In the genomic region with DNA sequence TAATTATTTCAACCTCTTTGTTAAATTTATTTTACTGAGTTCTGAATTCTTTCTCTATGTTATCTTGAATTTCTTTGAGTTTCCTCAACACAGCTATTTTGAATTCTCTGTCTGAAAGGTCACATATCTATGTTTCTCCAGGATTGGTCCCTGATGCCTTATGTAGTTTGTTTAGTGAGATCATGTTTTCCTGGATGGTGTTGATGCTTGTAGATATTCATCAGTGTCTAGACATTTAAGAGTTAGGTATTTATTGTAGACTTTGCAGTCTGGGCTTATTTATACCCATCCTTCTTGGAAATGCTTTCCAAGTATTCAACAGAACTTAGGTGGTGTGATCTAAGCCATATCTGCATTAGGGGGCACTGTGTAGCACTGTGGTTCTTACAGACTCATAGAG, we compare ENCODE assay signal across 36 cellular contexts.
"Had no signal": no experiment of that assay in that cellular context is flagged by ENCODE, and none has a peak within 500 bp of the region (broad histone marks: within the 10 kb centered on the region; RNA-seq: fewer than 3 reads in every experiment).

No MANE protein-coding gene starts in this region.

- H3K9me3 ChIP-seq: MG63 had no signal

- H3K4me3 ChIP-seq: MG63 had no signal

- H3K27ac ChIP-seq: KMS-11 had no signal

- H3K27me3 ChIP-seq: MG63 had no signal

- H3K4me2 ChIP-seq: KMS-11 had no signal

- H3K9ac ChIP-seq: KMS-11 had no signal

- DNase-seq: Kasumi-1, KBM-7, KG1, MG63, MM.1S, MV-4-11, NCI-H1048, NCI-H1092, NCI-H1092 treated with DMSO at 0.1 percent for 48 hours, NCI-H1105, NCI-H1105 treated with DMSO at 0.1 percent for 48 hours, NCI-H1417, NCI-H1417 treated with DMSO at 0.1 percent for 48 hours, NCI-H1436 treated with DMSO at 0.1 percent for 48 hours, NCI-H146, NCI-H1694, NCI-H1694 treated with DMSO at 0.1 percent for 48 hours, NCI-H187, NCI-H187 treated with DMSO at 0.1 percent for 48 hours, NCI-H1930, NCI-H2029, NCI-H2029 treated with DMSO at 0.1 percent for 48 hours, NCI-H2081, NCI-H2081 treated with DMSO at 0.1 percent for 48 hours, NCI-H2107, NCI-H2171, NCI-H2171 treated with DMSO at 0.1 percent for 48 hours, NCI-H2227 treated with DMSO at 0.1 percent for 48 hours, NCI-H226, NCI-H345, NCI-H446, NCI-H446 treated with DMSO at 0.1 percent for 48 hours, NCI-H510A, NCI-H510A treated with DMSO at 0.1 percent for 48 hours, NCI-H524 had no signal

- H3K36me3 ChIP-seq: MG63 had no signal
